ENCODE assay signal across 14 cellular contexts in the genomic region with DNA sequence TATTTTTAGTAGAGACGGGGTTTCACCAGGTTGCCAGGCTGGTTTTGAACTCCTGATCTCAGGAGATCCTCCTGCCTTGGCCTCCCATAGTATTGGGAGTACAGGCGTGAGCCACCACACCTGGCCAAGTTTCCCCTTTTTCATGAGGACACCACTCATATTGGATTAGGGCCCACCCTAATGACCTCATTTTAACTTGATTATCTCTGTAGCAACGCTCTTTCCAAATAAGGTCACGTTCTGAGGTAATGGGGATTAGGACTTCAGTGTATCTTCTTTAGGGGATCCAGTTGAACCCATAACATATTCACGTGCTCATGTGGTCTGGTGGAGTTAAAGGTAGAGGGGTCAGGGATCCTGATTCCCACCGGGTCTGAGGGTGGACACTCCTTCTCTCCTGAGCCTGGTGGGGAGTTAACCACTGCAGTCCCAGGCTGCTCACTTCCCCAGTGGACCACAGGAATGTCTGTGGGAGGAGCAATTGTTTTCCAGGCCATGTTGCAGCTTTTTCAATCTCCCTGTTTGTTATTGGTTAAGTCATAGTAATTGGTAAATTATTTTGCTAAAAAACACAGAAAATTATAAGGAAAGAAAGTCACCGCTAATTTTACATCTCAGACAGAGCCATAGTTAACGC.
DNase-seq lines count a peak whose midpoint lies in the region; TF ChIP-seq lines count a peak whose summit lies in the region.
"Had no signal": no experiment of that assay in that cellular context is flagged by ENCODE, and none has a peak within 500 bp of the region (broad histone marks: within the 10 kb centered on the region; RNA-seq: fewer than 3 reads in every experiment).

No MANE protein-coding gene starts in this region.

- H3K9me3 Mint-ChIP-seq in neural progenitor cell (no peaks in the 10 kb centered on the region), chondrocyte (ENCODE audit: low read depth) (no peaks in the 10 kb centered on the region)
- H3K9me3 Mint-ChIP-seq: activated B cell treated with CpG ODN at 0.5 μM for 24 hours; CD4-positive, alpha-beta memory T cell had no signal

- H3K36me3 ChIP-seq in neural progenitor cell = no peaks in the 10 kb centered on the region

- H2AFZ ChIP-seq in neural progenitor cell (replicated peaks) = no peak overlapping the region

- DNase-seq in EH (ENCODE audit: low read depth) (peak; percentile 75), RPMI7951 (ENCODE audit: low read depth) (peak; percentile 42), fibroblast of mammary gland (ENCODE audit: low read depth) (peak; percentile 52), neural progenitor cell (ENCODE audit: low spot score) (no peak), ecto neural progenitor cell (ENCODE audit: low spot score) (no peak), chondrocyte (ENCODE audit: low spot score) (no peak), NCI-H2171 (lab: John Stamatoyannopoulos, UW) (no peak)
- DNase-seq in stimulated activated naive CD4-positive, alpha-beta T cell (lab: John Stamatoyannopoulos, UW) = no peak
- DNase-seq: activated B cell treated with CpG ODN at 0.5 μM for 24 hours; anterior cingulate cortex; CD4-positive, alpha-beta memory T cell; NCI-H510A treated with DMSO at 0.1 percent for 48 hours; SHP77 treated with DMSO at 0.1 percent for 48 hours had no signal

- H3K4me1 Mint-ChIP-seq in neural progenitor cell = peaks cover 43% of the 10 kb centered on the region
- peaks cover 20% of the 10 kb centered on the region for H3K4me1 Mint-ChIP-seq in chondrocyte (ENCODE audit: low read depth)

- no peaks in the 10 kb centered on the region for H3F3A ChIP-seq in neural progenitor cell (ENCODE audit: low read depth)

- no peak overlapping the region for H3K4me2 ChIP-seq in neural progenitor cell

- no peaks in the 10 kb centered on the region for H3K79me2 ChIP-seq in neural progenitor cell (ENCODE audit: low read depth)

- H3K4me3 Mint-ChIP-seq in neural progenitor cell = no peak overlapping the region
- no peak overlapping the region for H3K4me3 Mint-ChIP-seq in chondrocyte (ENCODE audit: unreplicated experiment)
- H3K4me3 Mint-ChIP-seq: activated B cell treated with CpG ODN at 0.5 μM for 24 hours; CD4-positive, alpha-beta memory T cell had no signal

- H3K9me3 ChIP-seq in neural progenitor cell (ENCODE audit: low read depth) = no peaks in the 10 kb centered on the region

- no peak overlapping the region for H3K4me3 ChIP-seq in fibroblast of mammary gland (ENCODE audit: control insufficient read depth, low read depth, low read length)
- H3K4me3 ChIP-seq in neural progenitor cell = no peak overlapping the region

- no peaks in the 10 kb centered on the region for H4K20me1 ChIP-seq in neural progenitor cell (ENCODE audit: low read depth)

- peaks cover 14% of the 10 kb centered on the region for H3K4me1 ChIP-seq in neural progenitor cell

- H3K36me3 Mint-ChIP-seq in neural progenitor cell (peaks cover 4% of the 10 kb centered on the region), chondrocyte (ENCODE audit: low read depth) (peaks cover 5% of the 10 kb centered on the region)

- H3K9ac ChIP-seq in neural progenitor cell = no peak overlapping the region

- H3K27me3 Mint-ChIP-seq in neural progenitor cell (ENCODE audit: insufficient read depth, low read depth) (no peaks in the 10 kb centered on the region), chondrocyte (ENCODE audit: low read depth) (no peaks in the 10 kb centered on the region)
- H3K27me3 Mint-ChIP-seq: activated B cell treated with CpG ODN at 0.5 μM for 24 hours; CD4-positive, alpha-beta memory T cell had no signal

- H3K27ac ChIP-seq in neural progenitor cell = no peak overlapping the region
- H3K27ac ChIP-seq: HL-60 had no signal

- TF ChIP-seq CTCF in fibroblast of mammary gland (conservative IDR thresholded peaks at IDR 0.05; ENCODE audit: control insufficient read depth, insufficient read depth, low read depth, low read length) (no peak), neural progenitor cell (IDR thresholded peaks at IDR 0.05) (no peak), chondrocyte (IDR thresholded peaks at IDR 0.05) (no peak)

- H3K27ac Mint-ChIP-seq in neural progenitor cell (peak overlapping the region; percentile 83), chondrocyte (ENCODE audit: unreplicated experiment) (no peak overlapping the region)
- H3K27ac Mint-ChIP-seq: activated B cell treated with CpG ODN at 0.5 μM for 24 hours had no signal

- no peaks in the 10 kb centered on the region for H3K27me3 ChIP-seq in neural progenitor cell

Comparison
In these comparisons a context has a peak if more than half of its experiments do, and no peak if none do; other contexts are left out.
1. DNase-seq: peak in EH (single experiment), RPMI7951 (single experiment) and fibroblast of mammary gland (single experiment); none in neural progenitor cell (single experiment), stimulated activated naive CD4-positive, alpha-beta T cell (0 of 6), ecto neural progenitor cell (single experiment), chondrocyte (single experiment) and NCI-H2171 (single experiment).